In genomic region chr6:122020588-122021271, GRCh38 we compare ENCODE assay signal across 16 cellular contexts.
DNase-seq lines count a peak whose midpoint lies in the region; ATAC-seq lines count a peak whose summit lies in the region.
"Had no signal": no experiment of that assay in that cellular context is flagged by ENCODE, and none has a peak within 500 bp of the region (broad histone marks: within the 10 kb centered on the region; RNA-seq: fewer than 3 reads in every experiment).

No MANE protein-coding gene starts in this region.

- POLR2A ChIA-PET in naive thymus-derived CD8-positive, alpha-beta T cell (lab: Charles Lee): no interaction called here

- peaks cover 0 to 7% (median 0%) of the 10 kb centered on the region in 5 donors for H3K27me3 Mint-ChIP-seq in naive thymus-derived CD8-positive, alpha-beta T cell

- ATAC-seq in GM18511 (IDR thresholded peaks at IDR 0.05; ENCODE audit: unreplicated experiment) (peak; percentile 97), GM21367 (IDR thresholded peaks at IDR 0.05; ENCODE audit: unreplicated experiment) (peak; percentile 81), HG02884 (IDR thresholded peaks at IDR 0.05; ENCODE audit: unreplicated experiment) (peak; percentile 71), HG03457 (IDR thresholded peaks at IDR 0.05; ENCODE audit: unreplicated experiment) (peak; percentile 97)
- no peak for ATAC-seq in naive thymus-derived CD8-positive, alpha-beta T cell
- ATAC-seq: upper lobe of right lung had no signal

- DNase-seq in naive thymus-derived CD8-positive, alpha-beta T cell: no peak
- DNase-seq in NCI-H2029 (lab: John Stamatoyannopoulos, UW): no peak
- no peak for DNase-seq in globus pallidus (ENCODE audit: low spot score)
- DNase-seq in LoVo (ENCODE audit: low spot score): no peak
- DNase-seq: amniotic stem cell, dermis blood vessel endothelial cell, foreskin fibroblast, NCI-H1092 treated with DMSO at 0.1 percent for 48 hours, NCI-H524 treated with DMSO at 0.1 percent for 48 hours, Right ventricle myocardium superior, upper lobe of right lung had no signal

- H3K9me3 Mint-ChIP-seq in naive thymus-derived CD8-positive, alpha-beta T cell: peaks cover 0 to 2% (median 0%) of the 10 kb centered on the region in 9 donors
- H3K9me3 Mint-ChIP-seq: nephron had no signal

- peaks cover 4 to 10% (median 5%) of the 10 kb centered on the region in 4 donors for H3K4me1 Mint-ChIP-seq in naive thymus-derived CD8-positive, alpha-beta T cell
- H3K4me1 Mint-ChIP-seq: nephron had no signal

- H3K36me3 Mint-ChIP-seq in naive thymus-derived CD8-positive, alpha-beta T cell: no peaks in the 10 kb centered on the region

- no peak overlapping the region for H3K4me3 Mint-ChIP-seq in naive thymus-derived CD8-positive, alpha-beta T cell
- H3K4me3 Mint-ChIP-seq: nephron had no signal

- H3K27ac Mint-ChIP-seq in naive thymus-derived CD8-positive, alpha-beta T cell: no peak overlapping the region
- H3K27ac Mint-ChIP-seq: nephron had no signal

Comparison
In these comparisons a context has a peak if more than half of its experiments do, and no peak if none do; other contexts are left out.
1. ATAC-seq: peak in GM18511 (single experiment), GM21367 (single experiment), HG02884 (single experiment) and HG03457 (single experiment); none in naive thymus-derived CD8-positive, alpha-beta T cell (0 of 2).